2 cellular contexts compared by ENCODE assay signal in genomic region chr1:164647211-164647610, GRCh38.
A peak's percentile ranks its signal among the peaks of the same experiment; 100 is the strongest.
TF ChIP-seq lines count a peak whose summit lies in the region.

No MANE protein-coding gene starts in this region.

TF ChIP-seq in liver, 16 proteins besides CTCF, POLR2A, EP300 and RAD21:
- TF ChIP-seq NR2F2 (IDR thresholded peaks at IDR 0.05): peak; percentile 49
- TF ChIP-seq HNF4G (IDR thresholded peaks at IDR 0.05): no peak

TF ChIP-seq in HepG2, 621 proteins besides CTCF, POLR2A, EP300 and RAD21:
- TF ChIP-seq ZNF543 (CRISPR knock-in tag; IDR thresholded peaks at IDR 0.05): no peak
